ENCODE assay signal across 10 cellular contexts in the genomic region with DNA sequence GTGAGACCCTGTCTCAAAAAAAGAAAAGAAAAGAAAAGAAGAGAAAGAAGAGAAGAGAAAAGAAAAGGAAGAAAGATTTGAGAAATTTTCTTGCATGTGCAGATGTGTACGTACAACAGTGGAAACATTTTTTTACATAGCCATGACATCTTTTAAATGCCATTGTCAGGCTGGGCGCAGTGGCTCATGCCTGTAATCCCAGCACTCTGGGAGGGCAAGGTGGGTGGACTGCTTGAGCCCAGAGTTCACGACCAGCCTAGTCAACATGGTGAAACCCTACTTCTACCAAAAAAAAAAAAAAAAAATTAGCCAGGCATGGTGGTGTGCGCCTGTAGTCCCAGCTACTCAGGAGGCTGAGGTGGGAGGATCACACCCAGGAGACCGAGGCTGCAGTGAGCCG. TPM values are rescaled to one million over a fixed set of nuclear protein-coding genes. Genes with fewer than 3 reads are reported as not detected.
"Had no signal": no experiment of that assay in that cellular context is flagged by ENCODE, and none has a peak within 500 bp of the region (broad histone marks: within the 10 kb centered on the region; RNA-seq: fewer than 3 reads in every experiment).

No MANE protein-coding gene starts in this region.

- H3K4me3 ChIP-seq: GM23248, HAP-1 had no signal

- H3K9ac ChIP-seq: GM23248 had no signal

- ATAC-seq: HCT116, HepG2 had no signal

- H2AFZ ChIP-seq: GM23248 had no signal

- DNase-seq: GM23248, GOT3, H7, KBM-7 had no signal

- H3K27ac ChIP-seq: GM23248, HL-60 had no signal

- H3K9me3 ChIP-seq: HAP-1 had no signal

- FAIRE-seq: HepG2 had no signal

RNA-seq across cellular contexts. Expression of a gene that starts 39.3 kb away (rescaled TPM):
- total RNA-seq: GM23248, H4, H7 had no signal
- polyA plus RNA-seq: GM23248, IgD-negative memory B cell had no signal
